Comparison of ENCODE assay signal across 33 cellular contexts in the genomic region with DNA sequence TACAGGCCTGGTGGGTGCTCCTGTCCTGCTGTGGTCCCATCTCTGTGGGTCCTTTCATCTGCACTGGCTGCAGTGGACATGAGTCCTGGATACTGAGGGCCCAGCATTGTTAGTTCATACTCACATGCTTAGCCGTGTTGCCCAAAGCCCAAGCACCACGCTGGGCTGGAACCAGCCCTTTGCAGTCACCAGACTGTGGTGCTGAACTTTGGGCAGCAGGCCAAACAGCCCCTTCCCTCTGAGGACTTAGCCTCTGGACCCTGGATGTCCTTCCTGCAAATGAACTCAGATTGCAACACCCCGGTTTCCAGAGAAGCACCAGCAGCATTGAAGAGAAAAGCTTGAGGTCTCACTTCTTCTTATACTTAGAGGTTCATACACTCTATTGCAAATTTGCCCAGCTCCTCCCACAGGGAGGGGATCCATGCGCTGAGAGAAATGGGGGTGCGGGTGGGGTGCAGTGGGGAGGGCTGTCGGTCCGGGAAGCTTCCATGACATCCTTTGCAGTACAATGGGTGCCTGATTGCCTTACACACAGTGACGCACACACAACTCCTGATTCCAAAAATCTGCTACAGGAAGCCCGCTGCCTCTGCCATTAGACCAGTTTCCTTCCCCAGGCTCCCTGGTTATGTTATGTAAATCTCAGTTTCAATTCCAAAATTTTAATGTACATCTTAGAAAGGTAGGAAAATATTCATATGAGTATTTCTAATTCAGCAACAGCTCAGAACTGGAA.
"Had no signal": no experiment of that assay in that cellular context is flagged by ENCODE, and none has a peak within 500 bp of the region (broad histone marks: within the 10 kb centered on the region; RNA-seq: fewer than 3 reads in every experiment).

No MANE protein-coding gene starts in this region.

- H3K36me3 ChIP-seq: adrenal gland, cardiac muscle cell, gastrocnemius medialis, ovary, prostate gland had no signal

- H3K4me3 ChIP-seq: adrenal gland, cardiac muscle cell, coronary artery, gastrocnemius medialis, ovary, prostate gland, sigmoid colon had no signal

- H3K27me3 ChIP-seq: adrenal gland, cardiac muscle cell, gastrocnemius medialis, ovary, sigmoid colon had no signal

- DNase-seq: activated CD4-positive, alpha-beta memory T cell treated with anti-CD3 and anti-CD28 coated beads for 36 hours; activated CD4-positive, alpha-beta T cell treated with anti-CD3 and anti-CD28 coated beads for 48 hours; activated CD8-positive, alpha-beta memory T cell treated with anti-CD3 and anti-CD28 coated beads, Interleukin-2, amount 50 U/mL, for 4 hours; activated effector memory CD4-positive, alpha-beta T cell treated with anti-CD3 and anti-CD28 coated beads, Interleukin-2, amount 50 U/mL, for 16 hours; activated naive CD4-positive, alpha-beta T cell treated with anti-CD3 and anti-CD28 coated beads for 36 hours; activated naive CD8-positive, alpha-beta T cell treated with anti-CD3 and anti-CD28 coated beads for 36 hours; activated T-cell treated with anti-CD3 and anti-CD28 coated beads, Interleukin-2, amount 50 U/mL, for 1 hour; aorta; cerebellar nuclear complex; effector memory CD8-positive, alpha-beta T cell; erythroblast; gastrocnemius medialis; glutamatergic neuron; left cardiac atrium; left ventricle myocardium superior; naive B cell; nephron progenitor cell; ovary; retina; sigmoid colon; small intestine; stimulated activated CD4-positive, alpha-beta T cell treated with anti-CD3 and anti-CD28 coated beads, Interleukin-1b, Interleukin-23, amount 100 ng/mL, for 48 hours; stimulated activated CD4-positive, alpha-beta T cell treated with anti-CD3 and anti-CD28 coated beads, Interleukin-4, amount 100 ng/mL, for 4 hours; stimulated activated CD8-positive, alpha-beta memory T cell treated with anti-CD3 and anti-CD28 coated beads, Interleukin-4, amount 100 ng/mL, for 48 hours; stimulated activated naive CD8-positive, alpha-beta T cell treated with anti-CD3 and anti-CD28 coated beads, Interleukin-15, amount 100 ng/mL, for 72 hours; substantia nigra; T-helper 1 cell had no signal

- H3K4me1 ChIP-seq: adrenal gland, gastrocnemius medialis, prostate gland, sigmoid colon had no signal

- H3K27ac ChIP-seq: adrenal gland, cardiac muscle cell, coronary artery, gastrocnemius medialis, ovary, prostate gland, sigmoid colon had no signal

- ATAC-seq: effector memory CD8-positive, alpha-beta T cell; gastrocnemius medialis; left cardiac atrium; left ventricle myocardium superior; stimulated activated memory B cell treated with anti-CD40 and anti-IgM and Interleukin-4, amounts not matched to agents 10 μg/mL and 1 μg/mL and 100 μg/mL, for 72 hours; stimulated activated naive CD8-positive, alpha-beta T cell treated with anti-CD3 and anti-CD28 coated beads, Interleukin-15, amount 100 ng/mL, for 72 hours had no signal

- FAIRE-seq: keratinocyte, small intestine had no signal

- H3K9me3 ChIP-seq: adrenal gland, gastrocnemius medialis, ovary, prostate gland, sigmoid colon had no signal
